Comparison of ENCODE assay signal across 38 cellular contexts in genomic region chr5:8473016-8473415, GRCh38.
"Had no signal": no experiment of that assay in that cellular context is flagged by ENCODE, and none has a peak within 500 bp of the region (broad histone marks: within the 10 kb centered on the region; RNA-seq: fewer than 3 reads in every experiment).

No MANE protein-coding gene starts in this region.

- ATAC-seq: activated naive CD4-positive, alpha-beta T cell treated with anti-CD3 and anti-CD28 coated beads, Interleukin-2, amount 50 U/mL, for 72 hours; activated naive CD8-positive, alpha-beta T cell treated with anti-CD3 and anti-CD28 coated beads, Interleukin-2, amount 50 U/mL, for 24 hours; activated T-cell treated with anti-CD3 and anti-CD28 coated beads, Interleukin-2, amount 50 U/mL, for 4 hours; activated T-cell treated with anti-CD3 and anti-CD28 coated beads, Interleukin-2, amount 50 U/mL, for 72 hours; activated T-helper 17 cell treated with anti-CD3 and anti-CD28 coated beads, Interleukin-2, amount 50 U/mL, for 72 hours; body of pancreas had no signal

- H3K9me3 ChIP-seq: adrenal gland, ascending aorta had no signal

- H3K27ac ChIP-seq: adrenal gland, ascending aorta, body of pancreas, brain microvascular endothelial cell, breast epithelium, cardiac muscle cell had no signal

- H3K27ac Mint-ChIP-seq: activated naive CD4-positive, alpha-beta T cell treated with anti-CD3 and anti-CD28 coated beads for 36 hours; activated naive CD4-positive, alpha-beta T cell treated with anti-CD3 and anti-CD28 coated beads, Interleukin-2, amount 10 ng/mL, durations not matched to agents 7 days and 5 days; activated naive CD4-positive, alpha-beta T cell treated with anti-CD3 and anti-CD28 coated beads, Interleukin-2, amount 50 U/mL, for 24 hours; activated naive CD4-positive, alpha-beta T cell treated with anti-CD3 and anti-CD28 coated beads, Interleukin-2, amount 50 U/mL, for 72 hours; activated naive CD8-positive, alpha-beta T cell; activated naive CD8-positive, alpha-beta T cell treated with anti-CD3 and anti-CD28 coated beads for 36 hours; activated naive CD8-positive, alpha-beta T cell treated with anti-CD3 and anti-CD28 coated beads, Interleukin-2, amount 10 ng/mL, durations not matched to agents 7 days and 5 days; activated naive CD8-positive, alpha-beta T cell treated with anti-CD3 and anti-CD28 coated beads, Interleukin-2, amount 50 U/mL, for 24 hours; activated T-cell treated with anti-CD3 and anti-CD28 coated beads, Interleukin-2, amount 50 U/mL, for 24 hours; activated T-cell treated with anti-CD3 and anti-CD28 coated beads, Interleukin-2, amount 50 U/mL, for 72 hours; activated T-helper 1 cell treated with anti-CD3 and anti-CD28 coated beads, Interleukin-12 subunit alpha, Interleukin-12 subunit beta, Interleukin-2, Interleukin-4 antibody, amounts not matched to agents 30 ng/mL and 10 ng/mL and 1 ng/mL, durations not matched to agents 14 hours and 24 hours and 36 hours; activated T-helper 17 cell treated with anti-CD3 and anti-CD28 coated beads, Interleukin-2, amount 50 U/mL, for 72 hours; activated T-helper 2 cell treated with anti-CD3 and anti-CD28 coated beads, Interferon-gamma antibody, Interleukin-2, Interleukin-4, amounts not matched to agents 10 μg/mL and 5 μg/mL and 100 μg/mL, durations not matched to agents 14 hours and 24 hours and 36 hours; brain had no signal

- H3K27me3 ChIP-seq: adrenal gland, ascending aorta, body of pancreas, brain microvascular endothelial cell, breast epithelium, cardiac muscle cell had no signal

- H3K4me3 ChIP-seq: adrenal gland, ascending aorta, body of pancreas, breast epithelium, cardiac muscle cell had no signal

- H3K36me3 Mint-ChIP-seq: activated naive CD4-positive, alpha-beta T cell treated with anti-CD3 and anti-CD28 coated beads, Interleukin-2, amount 10 ng/mL, durations not matched to agents 7 days and 5 days; activated naive CD4-positive, alpha-beta T cell treated with anti-CD3 and anti-CD28 coated beads, Interleukin-2, amount 50 U/mL, for 24 hours; brain had no signal

- H3K4me1 ChIP-seq: adrenal gland, ascending aorta, body of pancreas, breast epithelium had no signal

- H3K27me3 Mint-ChIP-seq: activated naive CD4-positive, alpha-beta T cell treated with anti-CD3 and anti-CD28 coated beads, Interleukin-2, amount 10 ng/mL, durations not matched to agents 7 days and 5 days; activated naive CD8-positive, alpha-beta T cell; activated naive CD8-positive, alpha-beta T cell treated with anti-CD3 and anti-CD28 coated beads for 36 hours; activated naive CD8-positive, alpha-beta T cell treated with anti-CD3 and anti-CD28 coated beads, Interleukin-2, amount 10 ng/mL, durations not matched to agents 7 days and 5 days; activated naive CD8-positive, alpha-beta T cell treated with anti-CD3 and anti-CD28 coated beads, Interleukin-2, amount 50 U/mL, for 24 hours; activated T-cell treated with anti-CD3 and anti-CD28 coated beads, Interleukin-2, amount 50 U/mL, for 24 hours; activated T-helper 17 cell treated with anti-CD3 and anti-CD28 coated beads, Interleukin-2, amount 50 U/mL, for 72 hours; central memory CD8-positive, alpha-beta T cell had no signal

- H3K4me3 Mint-ChIP-seq: activated naive CD4-positive, alpha-beta T cell treated with anti-CD3 and anti-CD28 coated beads for 36 hours; activated naive CD4-positive, alpha-beta T cell treated with anti-CD3 and anti-CD28 coated beads, Interleukin-2, amount 10 ng/mL, durations not matched to agents 7 days and 5 days; activated naive CD4-positive, alpha-beta T cell treated with anti-CD3 and anti-CD28 coated beads, Interleukin-2, amount 50 U/mL, for 24 hours; activated naive CD8-positive, alpha-beta T cell; activated naive CD8-positive, alpha-beta T cell treated with anti-CD3 and anti-CD28 coated beads for 36 hours; activated naive CD8-positive, alpha-beta T cell treated with anti-CD3 and anti-CD28 coated beads, Interleukin-2, amount 10 ng/mL, durations not matched to agents 7 days and 5 days; activated naive CD8-positive, alpha-beta T cell treated with anti-CD3 and anti-CD28 coated beads, Interleukin-2, amount 50 U/mL, for 24 hours; activated T-cell treated with anti-CD3 and anti-CD28 coated beads, Interleukin-2, amount 50 U/mL, for 24 hours; activated T-cell treated with anti-CD3 and anti-CD28 coated beads, Interleukin-2, amount 50 U/mL, for 4 hours; activated T-cell treated with anti-CD3 and anti-CD28 coated beads, Interleukin-2, amount 50 U/mL, for 72 hours; activated T-helper 1 cell treated with anti-CD3 and anti-CD28 coated beads, Interleukin-12 subunit alpha, Interleukin-12 subunit beta, Interleukin-2, Interleukin-4 antibody, amounts not matched to agents 30 ng/mL and 10 ng/mL and 1 ng/mL, durations not matched to agents 14 hours and 24 hours and 36 hours; activated T-helper 17 cell treated with anti-CD3 and anti-CD28 coated beads, Interleukin-2, amount 50 U/mL, for 72 hours; brain; central memory CD8-positive, alpha-beta T cell had no signal

- DNase-seq: activated effector memory CD4-positive, alpha-beta T cell treated with anti-CD3 and anti-CD28 coated beads, Interleukin-2, amount 50 U/mL, for 16 hours; activated effector memory CD4-positive, alpha-beta T cell treated with Interleukin-2 at 50 U/mL for 16 hours; activated gamma-delta T cell; activated gamma-delta T cell treated with Interleukin-2 at 50 U/mL for 16 hours; activated naive CD4-positive, alpha-beta T cell; activated naive CD4-positive, alpha-beta T cell treated with anti-CD3 and anti-CD28 coated beads for 36 hours; activated naive CD4-positive, alpha-beta T cell treated with anti-CD3 and anti-CD28 coated beads, Interleukin-2, amount 10 ng/mL, durations not matched to agents 7 days and 5 days; activated naive CD4-positive, alpha-beta T cell treated with anti-CD3 and anti-CD28 coated beads, Interleukin-2, amount 50 U/mL, for 16 hours; activated naive CD4-positive, alpha-beta T cell treated with Interleukin-2 at 50 U/mL for 16 hours; activated naive CD8-positive, alpha-beta T cell treated with anti-CD3 and anti-CD28 coated beads for 36 hours; activated naive CD8-positive, alpha-beta T cell treated with anti-CD3 and anti-CD28 coated beads, Interleukin-2, amount 10 ng/mL, durations not matched to agents 7 days and 5 days; activated naive CD8-positive, alpha-beta T cell treated with anti-CD3 and anti-CD28 coated beads, Interleukin-2, amount 50 U/mL, for 24 hours; activated T-cell treated with anti-CD3 and anti-CD28 coated beads for 4 hours; activated T-cell treated with anti-CD3 and anti-CD28 coated beads, Interleukin-2, amount 50 U/mL, for 1 hour; activated T-cell treated with anti-CD3 and anti-CD28 coated beads, Interleukin-2, amount 50 U/mL, for 24 hours; activated T-cell treated with anti-CD3 and anti-CD28 coated beads, Interleukin-2, amount 50 U/mL, for 4 hours; activated T-cell treated with anti-CD3 and anti-CD28 coated beads, Interleukin-2, amount 50 U/mL, for 72 hours; adrenal gland; amniotic stem cell; amygdala; anterior cingulate cortex; aorta; body of pancreas; brain microvascular endothelial cell; caudate nucleus; central memory CD4-positive, alpha-beta T cell; cerebellar nuclear complex had no signal

- H3K9me3 Mint-ChIP-seq: activated naive CD4-positive, alpha-beta T cell treated with anti-CD3 and anti-CD28 coated beads, Interleukin-2, amount 50 U/mL, for 24 hours had no signal

- H3K36me3 ChIP-seq: adrenal gland, ascending aorta, brain microvascular endothelial cell, breast epithelium, cardiac muscle cell had no signal

- H3K4me1 Mint-ChIP-seq: activated naive CD4-positive, alpha-beta T cell treated with anti-CD3 and anti-CD28 coated beads, Interleukin-2, amount 10 ng/mL, durations not matched to agents 7 days and 5 days; activated naive CD4-positive, alpha-beta T cell treated with anti-CD3 and anti-CD28 coated beads, Interleukin-2, amount 50 U/mL, for 24 hours; activated naive CD8-positive, alpha-beta T cell treated with anti-CD3 and anti-CD28 coated beads for 36 hours; activated naive CD8-positive, alpha-beta T cell treated with anti-CD3 and anti-CD28 coated beads, Interleukin-2, amount 10 ng/mL, durations not matched to agents 7 days and 5 days; activated naive CD8-positive, alpha-beta T cell treated with anti-CD3 and anti-CD28 coated beads, Interleukin-2, amount 50 U/mL, for 24 hours; activated T-helper 17 cell treated with anti-CD3 and anti-CD28 coated beads, Interleukin-2, amount 50 U/mL, for 72 hours; central memory CD8-positive, alpha-beta T cell had no signal
